25 cellular contexts compared by ENCODE assay signal in genomic region chr6:1745814-1746213, GRCh38.
A peak's percentile ranks its signal among the peaks of the same experiment; 100 is the strongest.
DNase-seq lines count a peak whose midpoint lies in the region; ATAC-seq and TF ChIP-seq lines count a peak whose summit lies in the region.
"Had no signal": no experiment of that assay in that cellular context is flagged by ENCODE, and none has a peak within 500 bp of the region (broad histone marks: within the 10 kb centered on the region; RNA-seq: fewer than 3 reads in every experiment).

No MANE protein-coding gene starts in this region.

- peak overlapping the region; percentile 93 for H3K27ac Mint-ChIP-seq in endothelial cell (ENCODE audit: unreplicated experiment)
- H3K27ac Mint-ChIP-seq in osteocyte (ENCODE audit: unreplicated experiment): peak overlapping the region; percentile 52
- H3K27ac Mint-ChIP-seq: activated CD4-positive, alpha-beta memory T cell treated with anti-CD3 and anti-CD28 coated beads, Interleukin-2, amount 10 ng/mL, durations not matched to agents 7 days and 5 days; activated naive CD4-positive, alpha-beta T cell treated with anti-CD3 and anti-CD28 coated beads, Interleukin-2, amount 50 U/mL, for 72 hours; activated T-helper 2 cell treated with anti-CD3 and anti-CD28 coated beads, Interferon-gamma antibody, Interleukin-2, Interleukin-4, amounts not matched to agents 10 μg/mL and 5 μg/mL and 100 μg/mL, durations not matched to agents 14 hours and 24 hours and 36 hours; H9 had no signal

- H3K4me1 Mint-ChIP-seq in endothelial cell (ENCODE audit: unreplicated experiment) (peaks cover 24% of the 10 kb centered on the region), osteocyte (ENCODE audit: unreplicated experiment) (peaks cover 15% of the 10 kb centered on the region)
- H3K4me1 Mint-ChIP-seq: activated CD4-positive, alpha-beta memory T cell treated with anti-CD3 and anti-CD28 coated beads, Interleukin-2, amount 10 ng/mL, durations not matched to agents 7 days and 5 days had no signal

- H3K36me3 ChIP-seq in heart left ventricle (no peaks in the 10 kb centered on the region), breast epithelium (no peaks in the 10 kb centered on the region)
- H3K36me3 ChIP-seq: BE2C, transverse colon had no signal

- no peaks in the 10 kb centered on the region for H3K9me3 Mint-ChIP-seq in endothelial cell (ENCODE audit: unreplicated experiment)
- no peaks in the 10 kb centered on the region for H3K9me3 Mint-ChIP-seq in osteocyte (ENCODE audit: unreplicated experiment)
- H3K9me3 Mint-ChIP-seq: activated CD4-positive, alpha-beta memory T cell treated with anti-CD3 and anti-CD28 coated beads, Interleukin-2, amount 10 ng/mL, durations not matched to agents 7 days and 5 days; activated naive CD4-positive, alpha-beta T cell treated with anti-CD3 and anti-CD28 coated beads, Interleukin-2, amount 50 U/mL, for 72 hours; activated T-helper 2 cell treated with anti-CD3 and anti-CD28 coated beads, Interferon-gamma antibody, Interleukin-2, Interleukin-4, amounts not matched to agents 10 μg/mL and 5 μg/mL and 100 μg/mL, durations not matched to agents 14 hours and 24 hours and 36 hours had no signal

- ATAC-seq in heart left ventricle: no peak
- ATAC-seq: activated naive CD4-positive, alpha-beta T cell treated with anti-CD3 and anti-CD28 coated beads, Interleukin-2, amount 50 U/mL, for 72 hours; left ventricle myocardium superior had no signal

- TF ChIP-seq POLR2A in heart left ventricle (IDR thresholded peaks at IDR 0.05): no peak
- TF ChIP-seq POLR2A in breast epithelium (IDR thresholded peaks at IDR 0.05): no peak

- 86 to 89% (median 88%) methylated on average over 8 of the region's 8 CpGs for WGBS in heart left ventricle, 4 donors

- peaks cover 6% of the 10 kb centered on the region for H3K27me3 Mint-ChIP-seq in endothelial cell (ENCODE audit: unreplicated experiment)
- no peaks in the 10 kb centered on the region for H3K27me3 Mint-ChIP-seq in osteocyte (ENCODE audit: unreplicated experiment)
- H3K27me3 Mint-ChIP-seq: activated CD4-positive, alpha-beta memory T cell treated with anti-CD3 and anti-CD28 coated beads, Interleukin-2, amount 10 ng/mL, durations not matched to agents 7 days and 5 days had no signal

- intact Hi-C loops in heart left ventricle (cut with DNase I) (no loop called here), breast epithelium (cut with DNase I; ENCODE audit: low total_unique reads) (no loop called here)

- H3K4me1 ChIP-seq in heart left ventricle (no peaks in the 10 kb centered on the region), breast epithelium (no peaks in the 10 kb centered on the region)
- H3K4me1 ChIP-seq: BE2C, transverse colon had no signal

- no peak overlapping the region for H3K27ac ChIP-seq in heart left ventricle
- no peak overlapping the region for H3K27ac ChIP-seq in breast epithelium
- H3K27ac ChIP-seq: PC-9, transverse colon had no signal

- H3K27me3 ChIP-seq in heart left ventricle (no peaks in the 10 kb centered on the region), breast epithelium (no peaks in the 10 kb centered on the region)
- H3K27me3 ChIP-seq: BE2C, transverse colon had no signal

- H3K4me3 ChIP-seq in heart left ventricle (no peak overlapping the region), breast epithelium (no peak overlapping the region)
- H3K4me3 ChIP-seq: PC-9, transverse colon had no signal

- H3K36me3 Mint-ChIP-seq in endothelial cell (ENCODE audit: low read depth, unreplicated experiment): peaks cover 3% of the 10 kb centered on the region
- no peaks in the 10 kb centered on the region for H3K36me3 Mint-ChIP-seq in osteocyte (ENCODE audit: unreplicated experiment)
- H3K36me3 Mint-ChIP-seq: activated naive CD4-positive, alpha-beta T cell treated with anti-CD3 and anti-CD28 coated beads, Interleukin-2, amount 50 U/mL, for 72 hours had no signal

- TF ChIP-seq CTCF in endothelial cell (IDR thresholded peaks at IDR 0.05; ENCODE audit: unreplicated experiment): no peak
- no peak for TF ChIP-seq CTCF in osteocyte (IDR thresholded peaks at IDR 0.05)
- no peak for TF ChIP-seq CTCF in heart left ventricle (IDR thresholded peaks at IDR 0.05)
- no peak for TF ChIP-seq CTCF in breast epithelium (IDR thresholded peaks at IDR 0.05)

- peak; percentile 58 for DNase-seq in COR-L47 (lab: John Stamatoyannopoulos, UW)
- DNase-seq in NCI-H146 treated with DMSO at 0.1 percent for 48 hours (lab: John Stamatoyannopoulos, UW; ENCODE audit: unreplicated experiment): peak; percentile 86
- no peak for DNase-seq in endothelial cell (ENCODE audit: low spot score)
- DNase-seq in osteocyte (ENCODE audit: extremely low spot score, unreplicated experiment): no peak
- no peak for DNase-seq in heart left ventricle
- no peak for DNase-seq in breast epithelium (ENCODE audit: low spot score in 2 of 2)
- DNase-seq in SKM-1 (lab: John Stamatoyannopoulos, UW; ENCODE audit: unreplicated experiment): no peak
- DNase-seq in islet precursor cell: no peak
- DNase-seq: activated CD4-positive, alpha-beta memory T cell treated with anti-CD3 and anti-CD28 coated beads, Interleukin-2, amount 10 ng/mL, durations not matched to agents 7 days and 5 days; activated CD4-positive, CD25-positive, alpha-beta regulatory T cell; aorta; BE2C; caudate nucleus; GDM1; H9; KBM-7; left ventricle myocardium superior; occipital lobe; PC-9; SHP77 treated with DMSO at 0.1 percent for 48 hours; stimulated activated CD4-positive, alpha-beta T cell treated with anti-CD3 and anti-CD28 coated beads, Interleukin-2, amount 100 ng/mL, for 24 hours; T-helper 1 cell; transverse colon had no signal

- no peaks in the 10 kb centered on the region for H3K9me3 ChIP-seq in heart left ventricle
- no peaks in the 10 kb centered on the region for H3K9me3 ChIP-seq in breast epithelium
- H3K9me3 ChIP-seq: BE2C, transverse colon had no signal

- H3K4me3 Mint-ChIP-seq in endothelial cell (ENCODE audit: unreplicated experiment) (no peak overlapping the region), osteocyte (ENCODE audit: unreplicated experiment) (no peak overlapping the region)
- H3K4me3 Mint-ChIP-seq: activated CD4-positive, alpha-beta memory T cell treated with anti-CD3 and anti-CD28 coated beads, Interleukin-2, amount 10 ng/mL, durations not matched to agents 7 days and 5 days; H9 had no signal

Comparison
In these comparisons a context has a peak if more than half of its experiments do, and no peak if none do; other contexts are left out.
1. DNase-seq: peak in COR-L47 (single experiment) and NCI-H146 treated with DMSO at 0.1 percent for 48 hours (single experiment); none in endothelial cell (single experiment), osteocyte (single experiment), heart left ventricle (0 of 5), breast epithelium (0 of 2), SKM-1 (single experiment) and islet precursor cell (single experiment).